In genomic region chr2:32680937-32681336, GRCh38 we compare ENCODE assay signal across 1 cellular context.
TF ChIP-seq lines count a peak whose summit lies in the region.

No MANE protein-coding gene starts in this region.

TF ChIP-seq in IMR-90, 13 proteins besides CTCF, POLR2A, EP300 and RAD21 (continued from another document):
- TF ChIP-seq MXI1 (IDR thresholded peaks at IDR 0.05; ENCODE audit: borderline replicate concordance, low read depth, low read length) = no peak
TF ChIP-seq in IMR-90: peak in this region for 0.
